In the genomic region with DNA sequence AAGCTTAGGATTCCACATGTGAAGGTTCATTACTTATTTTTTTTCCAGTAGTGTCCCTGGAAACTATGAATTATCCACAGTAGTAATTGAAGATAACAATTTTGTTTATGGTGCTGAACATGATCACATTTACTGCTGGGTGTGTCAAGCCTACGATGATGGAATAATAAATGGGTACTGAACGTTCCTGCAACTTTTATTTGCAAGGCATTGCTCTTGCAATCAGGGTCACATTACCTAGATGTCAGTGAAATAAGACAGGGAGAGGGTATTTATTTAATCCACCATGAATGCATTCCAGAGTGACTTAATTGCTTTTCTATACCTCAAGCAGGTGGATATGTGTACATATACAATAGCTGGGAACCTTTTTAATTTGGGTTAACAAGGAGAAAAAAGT, we compare ENCODE assay signal across 17 cellular contexts.
"Had no signal": no experiment of that assay in that cellular context is flagged by ENCODE, and none has a peak within 500 bp of the region (broad histone marks: within the 10 kb centered on the region; RNA-seq: fewer than 3 reads in every experiment).

No MANE protein-coding gene starts in this region.

- DNase-seq: activated CD4-positive, alpha-beta T cell treated with anti-CD3 and anti-CD28 coated beads for 36 hours; activated CD4-positive, alpha-beta T cell treated with anti-CD3 and anti-CD28 coated beads, Interleukin-2, amount 50 U/mL, for 48 hours; activated naive CD8-positive, alpha-beta T cell treated with anti-CD3 and anti-CD28 coated beads, Interleukin-2, amount 10 ng/mL, durations not matched to agents 7 days and 5 days; activated T-cell treated with anti-CD3 and anti-CD28 coated beads for 4 hours; central memory CD4-positive, alpha-beta T cell; endodermal cell; foreskin fibroblast; hypothalamus; occipital lobe; posterior cingulate gyrus; retina; stimulated activated CD4-positive, alpha-beta T cell treated with anti-CD3 and anti-CD28 coated beads, Interleukin-15, amount 100 ng/mL, for 24 hours; stimulated activated CD4-positive, alpha-beta T cell treated with anti-CD3 and anti-CD28 coated beads, Interleukin-2, amount 100 ng/mL, for 48 hours; T-helper 2 cell; upper lobe of left lung had no signal

- FAIRE-seq: keratinocyte, TTC549 had no signal
